ENCODE assay signal across 20 cellular contexts in genomic region chr20:21309678-21310467, GRCh38. TPM values are rescaled to one million over a fixed set of nuclear protein-coding genes. Genes with fewer than 3 reads are reported as not detected.
DNase-seq lines count a peak whose midpoint lies in the region; ATAC-seq, FAIRE-seq and TF ChIP-seq lines count a peak whose summit lies in the region.
"Had no signal": no experiment of that assay in that cellular context is flagged by ENCODE, and none has a peak within 500 bp of the region (broad histone marks: within the 10 kb centered on the region; RNA-seq: fewer than 3 reads in every experiment).

No MANE protein-coding gene starts in this region.

- no peak overlapping the region for H3K27ac Mint-ChIP-seq in IgD-negative memory B cell
- H3K27ac Mint-ChIP-seq in neural crest cell (ENCODE audit: unreplicated experiment) = no peak overlapping the region
- H3K27ac Mint-ChIP-seq: T-helper 1 cell treated with Interleukin-12 subunit alpha and Interleukin-12 subunit beta and Interleukin-4 antibody, amounts not matched to agents 30 μg/mL and 1 μg/mL, for 36 hours had no signal

- POLR2A ChIA-PET in K562 (lab: Yijun Ruan, JAX) = no interaction called here

- TF ChIP-seq RAD21 in K562 (CRISPR knock-in tag; conservative IDR thresholded peaks at IDR 0.05 in 1 of 2, IDR thresholded peaks at IDR 0.05 in 1 of 2) = no peak

- H3K4me1 Mint-ChIP-seq in activated T-cell treated with anti-CD3 and anti-CD28 coated beads, Interleukin-2, amount 50 U/mL, for 4 hours (ENCODE audit: low read depth) = peaks cover 66% of the 10 kb centered on the region
- H3K4me1 Mint-ChIP-seq in IgD-negative memory B cell (peaks cover 38 to 56% (median 55%) of the 10 kb centered on the region in 3 donors), neural crest cell (peaks cover 41% of the 10 kb centered on the region)

- in situ Hi-C loops in K562 (cut with MboI) = no loop called here

- 22% methylated on average over 1 of the region's 2 CpGs for WGBS in K562 (ENCODE audit: insufficient coverage, low coverage, missing lambda C conversion rate)

- no peak overlapping the region for H3K9ac ChIP-seq in K562 (ENCODE audit: insufficient read depth in 1 of 2, low read depth in 2 of 2, low read length in 2 of 2)

- no peak for FAIRE-seq in K562 (lab: Jason Lieb, UNC)
- FAIRE-seq: GM12891, H54 had no signal

- H3K9me3 ChIP-seq in K562 (replicated peaks; ENCODE audit: control insufficient read depth, insufficient read depth, low read depth, low read length) = no peaks in the 10 kb centered on the region
- H3K9me3 ChIP-seq: mucosa of descending colon, prostate gland, upper lobe of right lung had no signal

- intact Hi-C loops in K562 (cut with micrococcal nuclease) = no loop called here

- TF ChIP-seq CTCF in K562 (IDR thresholded peaks at IDR 0.05 in 2 of 3, conservative IDR thresholded peaks at IDR 0.05 in 1 of 3; ENCODE audit: insufficient read depth in 2 of 3, low read depth in 1 of 3, low read length in 3 of 3) = no peak
- no peak for TF ChIP-seq CTCF in neural crest cell (conservative IDR thresholded peaks at IDR 0.05)

- no peak for TF ChIP-seq POLR2A in K562 (conservative IDR thresholded peaks at IDR 0.05)

- H3K27ac ChIP-seq in K562 (ENCODE audit: extremely low read depth, low read depth, low read length) = no peak overlapping the region
- H3K27ac ChIP-seq: cardiac muscle cell, prostate gland, upper lobe of right lung had no signal

- H2AFZ ChIP-seq in K562 (ENCODE audit: low read depth, low read length) = no peak overlapping the region

- H3K27me3 Mint-ChIP-seq in activated T-cell treated with anti-CD3 and anti-CD28 coated beads, Interleukin-2, amount 50 U/mL, for 4 hours (ENCODE audit: low read depth) = no peaks in the 10 kb centered on the region
- H3K27me3 Mint-ChIP-seq in IgD-negative memory B cell = no peaks in the 10 kb centered on the region
- no peaks in the 10 kb centered on the region for H3K27me3 Mint-ChIP-seq in neural crest cell (ENCODE audit: low read depth)

- TF ChIP-seq EP300 in K562 (IDR thresholded peaks at IDR 0.05; ENCODE audit: low read length) = no peak

- no peaks in the 10 kb centered on the region for H3K9me3 Mint-ChIP-seq in activated T-cell treated with anti-CD3 and anti-CD28 coated beads, Interleukin-2, amount 50 U/mL, for 4 hours
- peaks cover 0 to 5% (median 0%) of the 10 kb centered on the region in 3 donors for H3K9me3 Mint-ChIP-seq in IgD-negative memory B cell
- no peaks in the 10 kb centered on the region for H3K9me3 Mint-ChIP-seq in neural crest cell

- no peak for DNase-seq in activated T-cell treated with anti-CD3 and anti-CD28 coated beads, Interleukin-2, amount 50 U/mL, for 4 hours
- DNase-seq in activated T-cell treated with anti-CD3 and anti-CD28 coated beads for 4 hours (no peak), K562 (ENCODE audit: extremely low read depth in 1 of 4, low spot score in 3 of 4) (no peak), neural crest cell (ENCODE audit: low read depth, low spot score) (no peak), pons (ENCODE audit: low spot score) (no peak), NCI-H82 (lab: John Stamatoyannopoulos, UW) (no peak), hypothalamus (lab: John Stamatoyannopoulos, UW) (no peak)
- DNase-seq: effector CD4-positive, alpha-beta T cell; left cardiac atrium; mucosa of descending colon; NCI-H1694; NCI-H345; upper lobe of right lung had no signal

- H3K27me3 ChIP-seq in K562 (ENCODE audit: control insufficient read depth in 2 of 2, insufficient read depth in 2 of 2, low read length in 2 of 2) = no peaks in the 10 kb centered on the region
- H3K27me3 ChIP-seq: cardiac muscle cell, upper lobe of right lung had no signal

- no peak overlapping the region for H3K4me2 ChIP-seq in K562 (ENCODE audit: insufficient read depth, low read length)

- peaks cover 13% of the 10 kb centered on the region; the same call in 2 of the 3 replicates for H3K36me3 ChIP-seq in K562 (ENCODE audit: control insufficient read depth, insufficient read depth, low read length)
- H3K36me3 ChIP-seq: cardiac muscle cell, prostate gland had no signal

- no peak overlapping the region for H3K4me3 ChIP-seq in K562
- H3K4me3 ChIP-seq: cardiac muscle cell, mucosa of descending colon, prostate gland, upper lobe of right lung had no signal

- no peaks in the 10 kb centered on the region for H3K9me1 ChIP-seq in K562 (ENCODE audit: control insufficient read depth, insufficient read depth, low read length)

- peaks cover 11% of the 10 kb centered on the region; the same call in 1 of the 2 replicates for H4K20me1 ChIP-seq in K562 (replicated peaks; ENCODE audit: control insufficient read depth, insufficient read depth, low read length)

- no peaks in the 10 kb centered on the region; a peak in 3 of 5 replicates for H3K4me1 ChIP-seq in K562 (replicated peaks in 1 of 2; ENCODE audit: control insufficient read depth in 2 of 2, insufficient read depth in 2 of 2, low read length in 2 of 2)

- peak overlapping the region; percentile 20 for H3K4me3 Mint-ChIP-seq in activated T-cell treated with anti-CD3 and anti-CD28 coated beads, Interleukin-2, amount 50 U/mL, for 4 hours
- peak overlapping the region in 3 of 4 donors; percentile 26 to 85 (median 76) for H3K4me3 Mint-ChIP-seq in IgD-negative memory B cell
- peak overlapping the region; percentile 47 for H3K4me3 Mint-ChIP-seq in neural crest cell
- H3K4me3 Mint-ChIP-seq: T-helper 1 cell treated with Interleukin-12 subunit alpha and Interleukin-12 subunit beta and Interleukin-4 antibody, amounts not matched to agents 30 μg/mL and 1 μg/mL, for 36 hours had no signal

- ATAC-seq in activated T-cell treated with anti-CD3 and anti-CD28 coated beads, Interleukin-2, amount 50 U/mL, for 4 hours = no peak
- no peak for ATAC-seq in K562
- ATAC-seq: activated CD4-positive, CD25-positive, alpha-beta regulatory T cell treated with anti-CD3 and anti-CD28 coated beads, Interleukin-2, amount 50 U/mL, for 24 hours; left cardiac atrium; mucosa of descending colon; upper lobe of right lung had no signal

- CTCF ChIA-PET in K562 (lab: Yijun Ruan, JAX; ENCODE audit: low intra/inter-chr PET ratio) = no interaction called here

- peaks cover 74% of the 10 kb centered on the region for H3K79me2 ChIP-seq in K562 (ENCODE audit: control insufficient read depth, insufficient read depth, low read length)

- no TSS peak for BruUV-seq in K562 (replicated peaks; lab: Mats Ljungman, UMichigan)

- peaks cover 27% of the 10 kb centered on the region for H3K36me3 Mint-ChIP-seq in activated T-cell treated with anti-CD3 and anti-CD28 coated beads, Interleukin-2, amount 50 U/mL, for 4 hours (ENCODE audit: insufficient read depth)
- peaks cover 10% of the 10 kb centered on the region for H3K36me3 Mint-ChIP-seq in IgD-negative memory B cell
- H3K36me3 Mint-ChIP-seq in neural crest cell (ENCODE audit: low read depth) = peaks cover 19% of the 10 kb centered on the region

TF ChIP-seq in K562, 482 proteins besides CTCF, POLR2A, EP300 and RAD21:
- TF ChIP-seq SRF (CRISPR knock-in tag; IDR thresholded peaks at IDR 0.05) (no peak), SAFB2 (IDR thresholded peaks at IDR 0.05; ENCODE audit: borderline replicate concordance, low read depth, low read length, severe bottlenecking) (no peak), ARID1B (IDR thresholded peaks at IDR 0.05) (0 out of 2 replicates have a peak, but pooled peaks have one; percentile 21), FOXK2 (conservative IDR thresholded peaks at IDR 0.05 in 1 of 2, IDR thresholded peaks at IDR 0.05 in 1 of 2; ENCODE audit: low read depth in 2 of 2) (peak in 1 of 2 experiments; percentile 31; a peak in 1 of 4 replicates), MEIS2 (IDR thresholded peaks at IDR 0.05; ENCODE audit: partially characterized antibody) (peak; percentile 46)

RNA-seq across cellular contexts. Expression of gene XRN2, which starts 6.7 kb away (rescaled TPM):
- 100 to 1,000 TPM in 2 of 3 donors, 10 to 100 TPM in 1; 96.9 to 109 (median 107) TPM for total RNA-seq in activated T-cell treated with anti-CD3 and anti-CD28 coated beads, Interleukin-2, amount 50 U/mL, for 4 hours
- polyA plus RNA-seq in IgD-negative memory B cell (48.4 TPM), K562 (2011; rRNA removed) (51.9 and 67.3 TPM in 2 replicates), K562 (2014; fragmentation: Illumina TruSeq; extraction: Trizol) (55.1 and 62.7 TPM in 2 replicates), K562 (2014; fragmentation: Nextera tagmentation; extraction: Ambion mirVana) (10 to 100 TPM; 43.4 to 51.4 TPM), K562 (2014; rRNA removed) (40.7 and 44.0 TPM in 2 replicates)
- total RNA-seq in K562 (2011; cell fraction: chromatin; rRNA removed; ENCODE audit: low replicate concordance) = 18.4 and 43.0 TPM in 2 replicates
- 10.5 and 12.4 TPM in 2 replicates for total RNA-seq in K562 (2011; cell fraction: nucleolus; rRNA removed)
- total RNA-seq in K562 (2011; cell fraction: nucleoplasm; rRNA removed) = 17.9 and 18.3 TPM in 2 replicates
- total RNA-seq in K562 (2014; rRNA removed) (41.8 and 43.0 TPM in 2 replicates), K562 (2014; rRNA removed; fragmentation: Illumina TruSeq; extraction: Trizol) (67.3 and 75.5 TPM in 2 replicates), K562 (2015; rRNA removed; fragmentation: Illumina TruSeq; extraction: Trizol) (57.2 and 58.3 TPM in 2 replicates), K562 (2021) (45.1 and 45.5 TPM in 2 replicates), neural crest cell (101 and 102 TPM in 2 replicates)
- polyA plus RNA-seq in K562 (2011; cell fraction: cytosol; rRNA removed) = 20.4 and 30.0 TPM in 2 replicates
- polyA plus RNA-seq in K562 (2011; cell fraction: nucleus; rRNA removed) = 32.4 and 45.0 TPM in 2 replicates
- polyA plus RNA-seq in K562 (2012) = 37.0 and 48.6 TPM in 2 replicates
- 78.4 and 80.1 TPM in 2 replicates for polyA minus RNA-seq in K562 (2011; rRNA and poly(A)+ RNA removed)
- polyA minus RNA-seq in K562 (2011; cell fraction: cytosol; rRNA and poly(A)+ RNA removed) = 23.7 and 30.4 TPM in 2 replicates
- 15.3 and 26.2 TPM in 2 replicates for polyA minus RNA-seq in K562 (2011; cell fraction: nucleus; rRNA and poly(A)+ RNA removed)

Comparison
In these comparisons a context has a peak if more than half of its experiments do, and no peak if none do; other contexts are left out.
1. H3K4me3 Mint-ChIP-seq: peak in every context shown above with its lines; median percentile 76 in IgD-negative memory B cell; 47 in neural crest cell; 20 in activated T-cell treated with anti-CD3 and anti-CD28 coated beads, Interleukin-2, amount 50 U/mL, for 4 hours.